ENCODE assay signal across 21 cellular contexts in the genomic region with DNA sequence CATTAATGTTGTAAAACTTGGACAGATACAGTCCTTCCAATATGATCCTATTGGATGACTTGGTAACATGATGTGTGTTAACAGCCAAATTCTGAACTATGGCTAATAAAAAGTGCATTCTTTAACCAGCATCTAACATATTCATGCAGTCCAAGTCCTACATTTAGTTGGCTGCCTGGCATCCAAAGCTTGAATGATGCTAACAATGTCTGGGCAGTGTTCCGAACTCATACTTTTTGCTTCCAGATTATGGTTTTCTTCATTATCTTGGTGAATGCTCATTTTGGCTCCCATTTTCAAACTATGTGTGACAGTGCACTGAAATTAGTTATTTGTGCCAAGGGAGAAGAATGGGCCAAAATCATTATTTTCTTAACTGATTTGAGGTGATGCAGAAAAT.
"Had no signal": no experiment of that assay in that cellular context is flagged by ENCODE, and none has a peak within 500 bp of the region (broad histone marks: within the 10 kb centered on the region; RNA-seq: fewer than 3 reads in every experiment).

No MANE protein-coding gene starts in this region.

- H3K27me3 ChIP-seq: foreskin keratinocyte, pancreas, stomach, testis, upper lobe of right lung had no signal

- H3K4me3 ChIP-seq: left ventricle myocardium inferior, stomach, testis, upper lobe of right lung had no signal

- H3K4me3 Mint-ChIP-seq: activated CD4-positive, alpha-beta T cell treated with anti-CD3 and anti-CD28 coated beads, Interleukin-2, amount 10 ng/mL, durations not matched to agents 24 days and 14 days; activated CD8-positive, alpha-beta T cell treated with anti-CD3 and anti-CD28 coated beads for 36 hours; activated naive CD8-positive, alpha-beta T cell treated with anti-CD3 and anti-CD28 coated beads, Interleukin-2, amount 10 ng/mL, durations not matched to agents 7 days and 5 days; activated T-helper 17 cell treated with anti-CD3 and anti-CD28 coated beads, Interleukin-2, amount 50 U/mL, for 72 hours; dendritic cell treated with granulocyte-macrophage colony-stimulating factor and Interleukin-4, amounts not matched to agents 40 ng/mL and 50 ng/mL, for 4 days; stimulated activated effector memory CD8-positive, alpha-beta T cell treated with anti-CD3 and anti-CD28 coated beads, Interleukin-12 subunit alpha, Interleukin-12 subunit beta, amount 100 ng/mL, for 72 hours had no signal

- FAIRE-seq: bronchial epithelial cell had no signal

- H3K27ac Mint-ChIP-seq: activated CD4-positive, alpha-beta T cell treated with anti-CD3 and anti-CD28 coated beads, Interleukin-2, amount 10 ng/mL, durations not matched to agents 24 days and 14 days; activated CD8-positive, alpha-beta T cell treated with anti-CD3 and anti-CD28 coated beads for 36 hours; activated naive CD8-positive, alpha-beta T cell treated with anti-CD3 and anti-CD28 coated beads, Interleukin-2, amount 10 ng/mL, durations not matched to agents 7 days and 5 days; activated T-helper 17 cell treated with anti-CD3 and anti-CD28 coated beads, Interleukin-2, amount 50 U/mL, for 72 hours; dendritic cell treated with granulocyte-macrophage colony-stimulating factor and Interleukin-4, amounts not matched to agents 40 ng/mL and 50 ng/mL, for 4 days; stimulated activated effector memory CD8-positive, alpha-beta T cell treated with anti-CD3 and anti-CD28 coated beads, Interleukin-12 subunit alpha, Interleukin-12 subunit beta, amount 100 ng/mL, for 72 hours had no signal

- H3K27ac ChIP-seq: foreskin keratinocyte, left ventricle myocardium inferior, pancreas, stomach, testis, upper lobe of right lung had no signal

- H3K36me3 ChIP-seq: left ventricle myocardium inferior, pancreas, upper lobe of right lung had no signal

- H3K27me3 Mint-ChIP-seq: activated CD8-positive, alpha-beta T cell treated with anti-CD3 and anti-CD28 coated beads for 36 hours; activated naive CD8-positive, alpha-beta T cell treated with anti-CD3 and anti-CD28 coated beads, Interleukin-2, amount 10 ng/mL, durations not matched to agents 7 days and 5 days; activated T-helper 17 cell treated with anti-CD3 and anti-CD28 coated beads, Interleukin-2, amount 50 U/mL, for 72 hours; dendritic cell treated with granulocyte-macrophage colony-stimulating factor and Interleukin-4, amounts not matched to agents 40 ng/mL and 50 ng/mL, for 4 days had no signal

- H3K9me3 ChIP-seq: left ventricle myocardium inferior, pancreas, stomach, testis, upper lobe of right lung had no signal

- DNase-seq: activated CD4-positive, alpha-beta T cell treated with anti-CD3 and anti-CD28 coated beads, Interleukin-2, amount 10 ng/mL, durations not matched to agents 24 days and 14 days; activated CD8-positive, alpha-beta T cell treated with anti-CD3 and anti-CD28 coated beads for 36 hours; activated naive CD4-positive, alpha-beta T cell; activated naive CD8-positive, alpha-beta T cell treated with anti-CD3 and anti-CD28 coated beads, Interleukin-2, amount 10 ng/mL, durations not matched to agents 7 days and 5 days; activated T-cell treated with anti-CD3 and anti-CD28 coated beads, Interleukin-2, amount 50 U/mL, for 1 hour; effector memory CD4-positive, alpha-beta T cell; foreskin keratinocyte; glutamatergic neuron; hypothalamus; kidney glomerular epithelial cell; left ventricle myocardium inferior; pancreas; stimulated activated CD4-positive, alpha-beta T cell treated with anti-CD3 and anti-CD28 coated beads, Interleukin-4, amount 100 ng/mL, for 24 hours; stomach; testis; upper lobe of right lung had no signal

- H3K9me3 Mint-ChIP-seq: activated CD4-positive, alpha-beta T cell treated with anti-CD3 and anti-CD28 coated beads, Interleukin-2, amount 10 ng/mL, durations not matched to agents 24 days and 14 days; activated CD8-positive, alpha-beta T cell treated with anti-CD3 and anti-CD28 coated beads for 36 hours; activated naive CD8-positive, alpha-beta T cell treated with anti-CD3 and anti-CD28 coated beads, Interleukin-2, amount 10 ng/mL, durations not matched to agents 7 days and 5 days; activated T-helper 17 cell treated with anti-CD3 and anti-CD28 coated beads, Interleukin-2, amount 50 U/mL, for 72 hours; dendritic cell treated with granulocyte-macrophage colony-stimulating factor and Interleukin-4, amounts not matched to agents 40 ng/mL and 50 ng/mL, for 4 days; stimulated activated effector memory CD8-positive, alpha-beta T cell treated with anti-CD3 and anti-CD28 coated beads, Interleukin-12 subunit alpha, Interleukin-12 subunit beta, amount 100 ng/mL, for 72 hours had no signal

- ATAC-seq: activated CD8-positive, alpha-beta T cell treated with anti-CD3 and anti-CD28 coated beads for 36 hours; activated T-helper 17 cell treated with anti-CD3 and anti-CD28 coated beads, Interleukin-2, amount 50 U/mL, for 72 hours; foreskin keratinocyte; pancreas; sciatic nerve; stimulated activated effector memory CD8-positive, alpha-beta T cell treated with anti-CD3 and anti-CD28 coated beads, Interleukin-12 subunit alpha, Interleukin-12 subunit beta, amount 100 ng/mL, for 72 hours; upper lobe of right lung had no signal
